Comparison of ENCODE assay signal across 1 cellular context in the genomic region with DNA sequence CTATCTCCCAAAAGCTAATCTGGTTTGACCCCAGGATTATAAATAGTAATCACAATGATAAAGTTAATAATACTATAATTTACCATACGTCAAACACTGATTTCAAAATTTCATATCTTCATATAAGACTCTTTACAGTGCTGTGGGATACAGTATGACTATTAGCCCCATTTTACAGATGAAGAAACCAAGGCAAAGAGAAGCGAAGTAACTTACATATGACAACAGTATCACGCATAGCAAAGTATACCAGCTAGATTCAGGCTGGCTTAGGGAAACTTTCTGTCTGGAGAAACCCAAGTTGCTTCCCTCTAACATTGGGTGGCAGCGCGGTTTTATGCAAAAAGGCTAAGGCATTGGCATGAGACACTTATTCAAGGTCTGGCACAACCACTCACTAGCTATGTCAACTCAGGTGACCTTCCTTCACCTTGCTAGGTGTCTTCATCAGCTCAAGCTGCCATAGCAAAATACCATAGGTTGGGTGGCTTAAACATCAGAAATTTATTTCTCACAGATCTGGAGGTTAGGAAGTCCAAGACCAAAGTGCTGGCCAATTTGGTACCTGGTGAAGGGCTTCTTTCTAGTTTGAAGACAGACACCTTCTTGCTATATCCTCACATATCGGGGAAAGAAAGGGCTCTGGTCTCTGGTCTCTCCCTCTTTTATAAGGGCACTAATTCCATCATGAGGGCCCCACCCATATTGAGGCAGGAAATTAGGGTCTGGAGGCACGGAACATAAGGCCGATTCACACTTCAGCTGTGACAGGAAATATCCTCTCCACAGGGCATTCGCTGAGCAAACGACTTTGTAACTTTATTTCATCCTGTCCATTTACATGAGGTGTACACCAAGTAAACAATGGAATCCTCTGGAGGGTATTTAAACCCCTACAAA.
TF ChIP-seq lines count a peak whose summit lies in the region.

No MANE protein-coding gene starts in this region.

TF ChIP-seq in H1, 55 proteins besides CTCF, POLR2A, EP300 and RAD21:
- TF ChIP-seq, protein P1, sequence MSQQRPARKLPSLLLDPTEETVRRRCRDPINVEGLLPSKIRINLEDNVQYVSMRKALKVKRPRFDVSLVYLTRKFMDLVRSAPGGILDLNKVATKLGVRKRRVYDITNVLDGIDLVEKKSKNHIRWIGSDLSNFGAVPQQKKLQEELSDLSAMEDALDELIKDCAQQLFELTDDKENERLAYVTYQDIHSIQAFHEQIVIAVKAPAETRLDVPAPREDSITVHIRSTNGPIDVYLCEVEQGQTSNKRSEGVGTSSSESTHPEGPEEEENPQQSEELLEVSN (IDR thresholded peaks at IDR 0.05): no peak
- no peak for TF ChIP-seq TBP (IDR thresholded peaks at IDR 0.05; ENCODE audit: low read depth, low read length)
